1 cellular context compared by ENCODE assay signal in the genomic region with DNA sequence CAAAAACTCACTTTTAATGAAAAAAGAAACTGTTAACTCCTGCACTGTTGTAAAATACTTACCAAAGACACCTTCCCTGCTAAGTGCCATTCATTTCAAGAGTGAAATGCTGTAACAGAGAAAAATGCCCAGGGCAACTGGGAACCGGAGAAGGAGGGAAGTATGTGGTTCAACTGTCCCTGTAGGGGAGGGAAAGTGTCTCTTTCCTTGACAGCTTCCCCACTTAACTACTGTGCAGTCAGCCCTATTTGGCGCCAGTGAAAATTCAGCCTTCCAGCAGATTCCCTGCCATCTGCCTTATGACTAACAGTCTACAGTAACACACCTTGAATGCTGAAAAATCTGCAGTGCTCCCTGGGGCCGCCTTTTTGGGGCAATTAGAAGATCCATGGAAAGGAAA.
TF ChIP-seq lines count a peak whose summit lies in the region.

No MANE protein-coding gene starts in this region.

TF ChIP-seq in WTC11, 78 proteins besides CTCF, POLR2A, EP300 and RAD21 (continued from another document):
- TF ChIP-seq, protein P1, sequence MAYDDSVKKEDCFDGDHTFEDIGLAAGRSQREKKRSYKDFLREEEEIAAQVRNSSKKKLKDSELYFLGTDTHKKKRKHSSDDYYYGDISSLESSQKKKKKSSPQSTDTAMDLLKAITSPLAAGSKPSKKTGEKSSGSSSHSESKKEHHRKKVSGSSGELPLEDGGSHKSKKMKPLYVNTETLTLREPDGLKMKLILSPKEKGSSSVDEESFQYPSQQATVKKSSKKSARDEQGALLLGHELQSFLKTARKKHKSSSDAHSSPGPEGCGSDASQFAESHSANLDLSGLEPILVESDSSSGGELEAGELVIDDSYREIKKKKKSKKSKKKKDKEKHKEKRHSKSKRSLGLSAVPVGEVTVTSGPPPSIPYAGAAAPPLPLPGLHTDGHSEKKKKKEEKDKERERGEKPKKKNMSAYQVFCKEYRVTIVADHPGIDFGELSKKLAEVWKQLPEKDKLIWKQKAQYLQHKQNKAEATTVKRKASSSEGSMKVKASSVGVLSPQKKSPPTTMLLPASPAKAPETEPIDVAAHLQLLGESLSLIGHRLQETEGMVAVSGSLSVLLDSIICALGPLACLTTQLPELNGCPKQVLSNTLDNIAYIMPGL (CRISPR knock-in tag; IDR thresholded peaks at IDR 0.05), result no peak
- TF ChIP-seq ZBTB21 (CRISPR knock-in tag; IDR thresholded peaks at IDR 0.05; ENCODE audit: borderline replicate concordance), result no peak
- TF ChIP-seq ZNF423 (CRISPR knock-in tag; IDR thresholded peaks at IDR 0.05), result no peak
- TF ChIP-seq GTF2I (CRISPR knock-in tag; conservative IDR thresholded peaks at IDR 0.05), result no peak
TF ChIP-seq in WTC11: peak in this region for 0.
